Comparison of ENCODE assay signal across 19 cellular contexts in genomic region chr17:49450735-49451134, GRCh38. TPM values are rescaled to one million over a fixed set of nuclear protein-coding genes. Genes with fewer than 3 reads are reported as not detected.
DNase-seq lines count a peak whose midpoint lies in the region; ATAC-seq, FAIRE-seq and TF ChIP-seq lines count a peak whose summit lies in the region.
"Had no signal": no experiment of that assay in that cellular context is flagged by ENCODE, and none has a peak within 500 bp of the region (broad histone marks: within the 10 kb centered on the region; RNA-seq: fewer than 3 reads in every experiment).

No MANE protein-coding gene starts in this region.

- H3K27ac Mint-ChIP-seq in activated CD8-positive, alpha-beta T cell treated with anti-CD3 and anti-CD28 coated beads, Interleukin-2, amount 10 ng/mL, durations not matched to agents 7 days and 5 days, result peak overlapping the region; percentile 31
- no peak overlapping the region for H3K27ac Mint-ChIP-seq in activated CD8-positive, alpha-beta T cell treated with anti-CD3 and anti-CD28 coated beads for 36 hours
- H3K27ac Mint-ChIP-seq: activated T-cell treated with anti-CD3 and anti-CD28 coated beads, Interleukin-2, amount 50 U/mL, for 72 hours; T-helper 17 cell had no signal

- H3K14ac ChIP-seq in H1 (ENCODE audit: insufficient read length) (no peak overlapping the region), neuronal stem cell (ENCODE audit: low read length) (no peak overlapping the region)

- no peak overlapping the region for H4K5ac ChIP-seq in H1 (ENCODE audit: insufficient read length, low read depth, low read length)

- TF ChIP-seq CTCF in activated CD8-positive, alpha-beta T cell treated with anti-CD3 and anti-CD28 coated beads for 36 hours (IDR thresholded peaks at IDR 0.05), result no peak
- TF ChIP-seq CTCF in H1 (IDR thresholded peaks at IDR 0.05; ENCODE audit: control extremely low read depth in 1 of 3, insufficient read depth in 1 of 3, low read depth in 1 of 3, low read length in 3 of 3), result no peak

- H3K4me1 ChIP-seq in H1 (replicated peaks in 1 of 4; ENCODE audit: control insufficient read depth in 3 of 4, insufficient read depth in 4 of 4, low read length in 3 of 4) (peaks cover 0 to 18% (median 1%) of the 10 kb centered on the region in 4 experiments; a peak in 3 of 7 replicates), neuronal stem cell (ENCODE audit: control insufficient read depth in 2 of 2, insufficient read depth in 1 of 2, low read depth in 1 of 2, low read length in 2 of 2) (peaks cover 7 to 29% of the 10 kb centered on the region in 2 donors)
- H3K4me1 ChIP-seq: gastroesophageal sphincter, prostate gland had no signal

- H3K18ac ChIP-seq in H1 (ENCODE audit: extremely low read depth, low read length) (no peak overlapping the region), neuronal stem cell (ENCODE audit: low read length) (peak overlapping the region; percentile 39)

- H3K27me3 ChIP-seq in H1 (replicated peaks in 1 of 4; ENCODE audit: control insufficient read depth in 3 of 4, extremely low read depth in 1 of 4, insufficient read depth in 3 of 4, low read length in 3 of 4), result no peaks in the 10 kb centered on the region
- H3K27me3 ChIP-seq in neuronal stem cell (ENCODE audit: control insufficient read depth in 3 of 3, insufficient read depth in 3 of 3, low read depth in 1 of 3, low read length in 3 of 3), result peaks cover 0 to 58% (median 0%) of the 10 kb centered on the region in 3 experiments

- H2BK120ac ChIP-seq in H1 (replicated peaks; ENCODE audit: low read depth, low read length) (no peak overlapping the region), neuronal stem cell (ENCODE audit: low read depth, low read length) (peak overlapping the region; percentile 62)

- H2BK15ac ChIP-seq in H1 (ENCODE audit: low read length) (no peak overlapping the region), neuronal stem cell (ENCODE audit: low read length) (peak overlapping the region; percentile 41)

- TF ChIP-seq EP300 in H1 (IDR thresholded peaks at IDR 0.05; ENCODE audit: borderline replicate concordance in 1 of 2, low read depth in 2 of 2, low read length in 2 of 2), result no peak

- peak; percentile 49 for ATAC-seq in activated CD8-positive, alpha-beta T cell treated with anti-CD3 and anti-CD28 coated beads, Interleukin-2, amount 10 ng/mL, durations not matched to agents 7 days and 5 days
- no peak for ATAC-seq in activated CD8-positive, alpha-beta T cell treated with anti-CD3 and anti-CD28 coated beads for 36 hours
- ATAC-seq: activated T-cell treated with anti-CD3 and anti-CD28 coated beads, Interleukin-2, amount 50 U/mL, for 72 hours; gastroesophageal sphincter; Panc1; T-helper 17 cell had no signal

- TF ChIP-seq RAD21 in H1 (IDR thresholded peaks at IDR 0.05 in 1 of 2, conservative IDR thresholded peaks at IDR 0.05 in 1 of 2; ENCODE audit: low read depth in 2 of 2, low read length in 2 of 2), result no peak

- no peak for FAIRE-seq in H1 (lab: Jason Lieb, UNC)

- H2BK5ac ChIP-seq in H1 (ENCODE audit: low read depth, low read length), result no peak overlapping the region
- H2BK5ac ChIP-seq in neuronal stem cell (ENCODE audit: low read length), result peak overlapping the region; percentile 4

- no peak overlapping the region for H3K23ac ChIP-seq in H1 (ENCODE audit: insufficient read length)
- no peak overlapping the region for H3K23ac ChIP-seq in neuronal stem cell (ENCODE audit: low read depth, low read length, poor library complexity)

- H3K9me3 ChIP-seq in H1 (ENCODE audit: insufficient read depth in 2 of 2, low read depth in 1 of 2, low read length in 1 of 2), result no peaks in the 10 kb centered on the region
- no peaks in the 10 kb centered on the region for H3K9me3 ChIP-seq in neuronal stem cell (replicated peaks in 1 of 2; ENCODE audit: control insufficient read depth in 2 of 2, insufficient read depth in 1 of 2, low read depth in 1 of 2, low read length in 2 of 2)
- H3K9me3 ChIP-seq: gastroesophageal sphincter, prostate gland, suprapubic skin had no signal

- H3K23me2 ChIP-seq in H1 (ENCODE audit: low read depth, low read length), result 0 out of 2 replicates have a peak, but pooled peaks cover 1% of the 10 kb centered on the region

- no peak overlapping the region for H2BK12ac ChIP-seq in H1 (ENCODE audit: low read depth, low read length)
- H2BK12ac ChIP-seq in neuronal stem cell (ENCODE audit: low read length), result no peak overlapping the region

- H3K36me3 ChIP-seq in H1 (ENCODE audit: control insufficient read depth in 2 of 4, insufficient read depth in 4 of 4, low read length in 3 of 4) (no peaks in the 10 kb centered on the region), neuronal stem cell (replicated peaks in 1 of 2; ENCODE audit: control insufficient read depth in 2 of 2, insufficient read depth in 2 of 2, low read length in 2 of 2) (no peaks in the 10 kb centered on the region)
- H3K36me3 ChIP-seq: gastroesophageal sphincter, prostate gland, suprapubic skin had no signal

- H2AK5ac ChIP-seq in H1 (ENCODE audit: low read depth, low read length), result no peak overlapping the region; the same call in 1 of the 2 replicates
- H2AK5ac ChIP-seq in neuronal stem cell (ENCODE audit: low read depth, low read length), result peak overlapping the region; percentile 80

- POLR2A ChIA-PET in activated CD8-positive, alpha-beta T cell treated with anti-CD3 and anti-CD28 coated beads, Interleukin-2, amount 10 ng/mL, durations not matched to agents 7 days and 5 days (lab: Charles Lee), result no interaction called here
- POLR2A ChIA-PET in activated CD8-positive, alpha-beta T cell treated with anti-CD3 and anti-CD28 coated beads for 36 hours (lab: Charles Lee), result no interaction called here
- POLR2A ChIA-PET in H1 (lab: Charles Lee; ENCODE audit: partially characterized antibody), result no interaction called here

- H3K27me3 Mint-ChIP-seq in activated CD8-positive, alpha-beta T cell treated with anti-CD3 and anti-CD28 coated beads, Interleukin-2, amount 10 ng/mL, durations not matched to agents 7 days and 5 days (ENCODE audit: low read depth), result peaks cover 9% of the 10 kb centered on the region
- no peaks in the 10 kb centered on the region for H3K27me3 Mint-ChIP-seq in activated CD8-positive, alpha-beta T cell treated with anti-CD3 and anti-CD28 coated beads for 36 hours

- intact Hi-C loops in activated CD8-positive, alpha-beta T cell treated with anti-CD3 and anti-CD28 coated beads for 36 hours (cut with micrococcal nuclease), result no loop called here

- no peaks in the 10 kb centered on the region for H3K36me3 Mint-ChIP-seq in activated CD8-positive, alpha-beta T cell treated with anti-CD3 and anti-CD28 coated beads, Interleukin-2, amount 10 ng/mL, durations not matched to agents 7 days and 5 days (ENCODE audit: low read depth)
- no peaks in the 10 kb centered on the region for H3K36me3 Mint-ChIP-seq in activated CD8-positive, alpha-beta T cell treated with anti-CD3 and anti-CD28 coated beads for 36 hours (ENCODE audit: low read depth)
- H3K36me3 Mint-ChIP-seq: brain had no signal

- H3K9me3 Mint-ChIP-seq in activated CD8-positive, alpha-beta T cell treated with anti-CD3 and anti-CD28 coated beads, Interleukin-2, amount 10 ng/mL, durations not matched to agents 7 days and 5 days (ENCODE audit: insufficient read depth), result no peaks in the 10 kb centered on the region
- no peaks in the 10 kb centered on the region for H3K9me3 Mint-ChIP-seq in activated CD8-positive, alpha-beta T cell treated with anti-CD3 and anti-CD28 coated beads for 36 hours
- H3K9me3 Mint-ChIP-seq: activated T-cell treated with anti-CD3 and anti-CD28 coated beads, Interleukin-2, amount 50 U/mL, for 72 hours had no signal

- no peaks in the 10 kb centered on the region for H4K20me1 ChIP-seq in H1 (replicated peaks in 1 of 2; ENCODE audit: control insufficient read depth in 1 of 2, insufficient read depth in 2 of 2, low read length in 2 of 2)

- TF ChIP-seq POLR2A in H1 (IDR thresholded peaks at IDR 0.05; ENCODE audit: control extremely low read depth in 1 of 2, low read depth in 2 of 2, low read length in 2 of 2), result no peak

- 96% methylated on average over 3 of the region's 3 CpGs; no CpG with 5 or more reads in 1 of the 2 experiments for WGBS in H1 (ENCODE audit: extremely low coverage in 1 of 2, insufficient coverage in 1 of 2, insufficient read length in 1 of 2, insufficient replicate concordance in 2 of 2, low coverage in 1 of 2, low lambda C conversion rate in 2 of 2, missing lambda C conversion rate in 1 of 2), 2 experiments
- no CpG with 5 or more reads among the region's 3 CpGs for WGBS in neuronal stem cell (ENCODE audit: extremely low coverage in 2 of 2, insufficient read length in 2 of 2, insufficient replicate concordance in 1 of 2), 2 donors

- H2AFZ ChIP-seq in H1 (ENCODE audit: low read length) (no peak overlapping the region), neuronal stem cell (ENCODE audit: low read length) (peak overlapping the region; percentile 47)

- H4K8ac ChIP-seq in H1 (ENCODE audit: extremely low read depth, insufficient read depth, low read length) (no peak overlapping the region), neuronal stem cell (ENCODE audit: low read depth, low read length) (no peak overlapping the region)

- H2BK20ac ChIP-seq in H1 (ENCODE audit: low read length), result no peak overlapping the region

- H3K4me3 ChIP-seq in H1 (ENCODE audit: extremely low read depth in 1 of 4, insufficient read depth in 2 of 4, low read depth in 3 of 4, low read length in 4 of 4), result no peak overlapping the region
- H3K4me3 ChIP-seq in neuronal stem cell (ENCODE audit: low read length in 2 of 2), result no peak overlapping the region
- H3K4me3 ChIP-seq: gastroesophageal sphincter, prostate gland, suprapubic skin had no signal

- CTCF ChIA-PET in activated CD8-positive, alpha-beta T cell treated with anti-CD3 and anti-CD28 coated beads, Interleukin-2, amount 10 ng/mL, durations not matched to agents 7 days and 5 days (lab: Charles Lee), result interaction anchor here (0.9 kb wide), 1 partner anchor 15 kb away, joined by 4 read pairs; no protein-coding TSS in a partner anchor
- CTCF ChIA-PET in activated CD8-positive, alpha-beta T cell treated with anti-CD3 and anti-CD28 coated beads for 36 hours (lab: Charles Lee), result interaction anchor here (2.0 kb wide), 1 partner anchor 16 kb away, joined by 6 read pairs; no protein-coding TSS in a partner anchor
- CTCF ChIA-PET in H1 (lab: Charles Lee; ENCODE audit: partially characterized antibody), result interaction anchor here (0.5 to 12.0 kb wide), 6 partner anchors 10 to 64 kb away, joined by 3 to 111 read pairs (median 4); no protein-coding TSS in a partner anchor

- no peak overlapping the region for H3K9ac ChIP-seq in H1 (replicated peaks in 1 of 4; ENCODE audit: extremely low read depth in 1 of 4, low read depth in 3 of 4, low read length in 3 of 4)
- no peak overlapping the region for H3K9ac ChIP-seq in neuronal stem cell (ENCODE audit: low read depth, low read length, poor library complexity)

- peaks cover 16% of the 10 kb centered on the region for H3K4me1 Mint-ChIP-seq in activated CD8-positive, alpha-beta T cell treated with anti-CD3 and anti-CD28 coated beads, Interleukin-2, amount 10 ng/mL, durations not matched to agents 7 days and 5 days (ENCODE audit: low read depth)
- H3K4me1 Mint-ChIP-seq in activated CD8-positive, alpha-beta T cell treated with anti-CD3 and anti-CD28 coated beads for 36 hours (ENCODE audit: low read depth), result no peaks in the 10 kb centered on the region

- H3K56ac ChIP-seq in H1 (replicated peaks; ENCODE audit: insufficient read length, low read depth, low read length), result no peak overlapping the region

- no peaks in the 10 kb centered on the region for H3K79me2 ChIP-seq in H1 (ENCODE audit: control insufficient read depth in 1 of 2, insufficient read depth in 2 of 2, low read length in 2 of 2)

- no peaks in the 10 kb centered on the region for H3K79me1 ChIP-seq in H1 (ENCODE audit: low read depth, low read length)
- no peaks in the 10 kb centered on the region for H3K79me1 ChIP-seq in neuronal stem cell (ENCODE audit: low read depth, low read length)

- H3K4ac ChIP-seq in H1 (replicated peaks; ENCODE audit: insufficient read length, low read depth, low read length) (peak overlapping the region; percentile 75), neuronal stem cell (ENCODE audit: low read length) (no peak overlapping the region)

- H4K91ac ChIP-seq in H1 (replicated peaks; ENCODE audit: insufficient read length, low read length), result no peak overlapping the region
- no peak overlapping the region for H4K91ac ChIP-seq in neuronal stem cell (ENCODE audit: low read depth, low read length, poor library complexity)

- peak; percentile 24 for DNase-seq in activated CD8-positive, alpha-beta T cell treated with anti-CD3 and anti-CD28 coated beads, Interleukin-2, amount 10 ng/mL, durations not matched to agents 7 days and 5 days
- no peak for DNase-seq in activated CD8-positive, alpha-beta T cell treated with anti-CD3 and anti-CD28 coated beads for 36 hours
- DNase-seq in M059J (ENCODE audit: low read depth) (peak; percentile 56), H1 (ENCODE audit: low read depth in 1 of 2, low spot score in 2 of 2) (no peak), neuronal stem cell (ENCODE audit: low spot score) (no peak), NCI-H69 (lab: John Stamatoyannopoulos, UW) (no peak), NCI-H345 treated with DMSO at 0.1 percent for 48 hours (lab: John Stamatoyannopoulos, UW; ENCODE audit: unreplicated experiment) (no peak)
- DNase-seq in activated effector memory CD4-positive, alpha-beta T cell treated with Interleukin-2 at 50 U/mL for 16 hours, result no peak
- DNase-seq: ACHN; activated T-cell treated with anti-CD3 and anti-CD28 coated beads, Interleukin-2, amount 50 U/mL, for 72 hours; effector memory CD4-positive, alpha-beta T cell; NCI-H1092; NCI-H2227 treated with DMSO at 0.1 percent for 48 hours; T-helper 17 cell had no signal

- H3K27ac ChIP-seq in H1 (ENCODE audit: low read depth, low read length) (no peak overlapping the region), neuronal stem cell (replicated peaks; ENCODE audit: low read length) (no peak overlapping the region)
- H3K27ac ChIP-seq: gastroesophageal sphincter, prostate gland, suprapubic skin had no signal

- H3K4me2 ChIP-seq in H1 (ENCODE audit: insufficient read depth in 1 of 2, low read depth in 2 of 2, low read length in 2 of 2), result no peak overlapping the region; a peak in 1 of 4 replicates
- no peak overlapping the region for H3K4me2 ChIP-seq in neuronal stem cell (ENCODE audit: insufficient read depth, low read length, poor library complexity, severe bottlenecking)

- no peak overlapping the region for H3K4me3 Mint-ChIP-seq in activated CD8-positive, alpha-beta T cell treated with anti-CD3 and anti-CD28 coated beads, Interleukin-2, amount 10 ng/mL, durations not matched to agents 7 days and 5 days
- H3K4me3 Mint-ChIP-seq in activated CD8-positive, alpha-beta T cell treated with anti-CD3 and anti-CD28 coated beads for 36 hours, result no peak overlapping the region
- H3K4me3 Mint-ChIP-seq: activated T-cell treated with anti-CD3 and anti-CD28 coated beads, Interleukin-2, amount 50 U/mL, for 72 hours; brain; T-helper 17 cell had no signal

RNA-seq across cellular contexts. Expression of gene PHB1, which starts 36.1 kb away (rescaled TPM):
- 100 to 1,000 TPM; 181 to 183 TPM for total RNA-seq in activated CD8-positive, alpha-beta T cell treated with anti-CD3 and anti-CD28 coated beads, Interleukin-2, amount 10 ng/mL, durations not matched to agents 7 days and 5 days
- 100 to 1,000 TPM; 363 to 381 TPM for total RNA-seq in activated CD8-positive, alpha-beta T cell treated with anti-CD3 and anti-CD28 coated beads for 36 hours
- 153 and 155 TPM in 2 replicates for total RNA-seq in M059J (2014; rRNA removed; shearing (Covaris generic))
- total RNA-seq in H1 (2021; fragmentation: NEBNext Ultra II Directional; extraction: Animal tissue kit (Norgen Biotek cat#: 25700)), result 386 and 401 TPM in 2 replicates
- 419 and 597 TPM in 2 replicates for polyA plus RNA-seq in H1 (2011; rRNA removed)
- 510 TPM for polyA plus RNA-seq in H1 (2011; cell fraction: cytosol; rRNA removed)
- polyA plus RNA-seq in H1 (2011; cell fraction: nucleus; rRNA removed), result 402 TPM
- polyA plus RNA-seq in H1 (2012, experiment 1 of 2), result 394 to 508 TPM (median 469 TPM) in 4 replicates
- polyA plus RNA-seq in H1 (2012, experiment 2 of 2), result 401 TPM
- polyA plus RNA-seq in H1 (2013, experiment 1 of 2), result 170 TPM
- 179 TPM for polyA plus RNA-seq in H1 (2013, experiment 2 of 2)
- polyA minus RNA-seq in H1 (2011; rRNA and poly(A)+ RNA removed), result 690 and 757 TPM in 2 replicates
- polyA minus RNA-seq in H1 (2011; cell fraction: cytosol; rRNA and poly(A)+ RNA removed), result 130 TPM
- polyA minus RNA-seq in H1 (2011; cell fraction: nucleus; rRNA and poly(A)+ RNA removed), result 90.2 TPM
- 110 TPM for polyA plus RNA-seq in neuronal stem cell (2013, experiment 1 of 2)
- 105 TPM for polyA plus RNA-seq in neuronal stem cell (2013, experiment 2 of 2)

RNA-seq across cellular contexts. Expression of gene NGFR, which starts 44.4 kb away (rescaled TPM):
- total RNA-seq in activated CD8-positive, alpha-beta T cell treated with anti-CD3 and anti-CD28 coated beads, Interleukin-2, amount 10 ng/mL, durations not matched to agents 7 days and 5 days, result under 1 TPM in 1 of 2 experiments, not detected in 1; 0.11 TPM
- total RNA-seq in activated CD8-positive, alpha-beta T cell treated with anti-CD3 and anti-CD28 coated beads for 36 hours, result under 1 TPM in 1 of 2 experiments, not detected in 1; 0.09 TPM
- total RNA-seq in M059J (2014; rRNA removed; shearing (Covaris generic)), result 0.39 and 0.62 TPM in 2 replicates
- 8.1 TPM in 2 replicates for total RNA-seq in H1 (2021; fragmentation: NEBNext Ultra II Directional; extraction: Animal tissue kit (Norgen Biotek cat#: 25700))
- polyA plus RNA-seq in H1 (2011; rRNA removed), result 10.3 and 19.4 TPM in 2 replicates
- polyA plus RNA-seq in H1 (2011; cell fraction: cytosol; rRNA removed), result 13.8 TPM
- 13.1 TPM for polyA plus RNA-seq in H1 (2011; cell fraction: nucleus; rRNA removed)
- polyA plus RNA-seq in H1 (2012, experiment 1 of 2), result 5.7 to 12.2 TPM (median 10.3 TPM) in 4 replicates
- 8.0 TPM for polyA plus RNA-seq in H1 (2012, experiment 2 of 2)
- 13.1 TPM for polyA plus RNA-seq in H1 (2013, experiment 1 of 2)
- polyA plus RNA-seq in H1 (2013, experiment 2 of 2), result 13.5 TPM
- polyA minus RNA-seq in H1 (2011; rRNA and poly(A)+ RNA removed), result 4.4 and 5.9 TPM in 2 replicates
- polyA minus RNA-seq in H1 (2011; cell fraction: cytosol; rRNA and poly(A)+ RNA removed), result 4.4 TPM
- 5.5 TPM for polyA minus RNA-seq in H1 (2011; cell fraction: nucleus; rRNA and poly(A)+ RNA removed)
- polyA plus RNA-seq in neuronal stem cell (2013, experiment 1 of 2), result 29.4 TPM
- polyA plus RNA-seq in neuronal stem cell (2013, experiment 2 of 2), result 29.5 TPM

Comparison
In these comparisons a context has a peak if more than half of its experiments do, and no peak if none do; other contexts are left out.
1. DNase-seq: peak in activated CD8-positive, alpha-beta T cell treated with anti-CD3 and anti-CD28 coated beads, Interleukin-2, amount 10 ng/mL, durations not matched to agents 7 days and 5 days (single experiment) and M059J (single experiment); none in activated CD8-positive, alpha-beta T cell treated with anti-CD3 and anti-CD28 coated beads for 36 hours (single experiment), H1 (0 of 2), neuronal stem cell (single experiment), NCI-H69 (single experiment), activated effector memory CD4-positive, alpha-beta T cell treated with Interleukin-2 at 50 U/mL for 16 hours (single experiment) and NCI-H345 treated with DMSO at 0.1 percent for 48 hours (single experiment).